In genomic region chr22:36134167-36134566, GRCh38 we compare ENCODE assay signal across 17 cellular contexts. TPM values are rescaled to one million over a fixed set of nuclear protein-coding genes. Genes with fewer than 3 reads are reported as not detected.
DNase-seq lines count a peak whose midpoint lies in the region; ATAC-seq and TF ChIP-seq lines count a peak whose summit lies in the region.
"Had no signal": no experiment of that assay in that cellular context is flagged by ENCODE, and none has a peak within 500 bp of the region (broad histone marks: within the 10 kb centered on the region; RNA-seq: fewer than 3 reads in every experiment).

No MANE protein-coding gene starts in this region.

- H3K36me3 Mint-ChIP-seq in activated CD8-positive, alpha-beta T cell treated with anti-CD3 and anti-CD28 coated beads for 36 hours (ENCODE audit: low read depth), result peaks cover under 1% of the 10 kb centered on the region
- H3K36me3 Mint-ChIP-seq in activated CD8-positive, alpha-beta T cell treated with anti-CD3 and anti-CD28 coated beads, Interleukin-2, amount 10 ng/mL, durations not matched to agents 7 days and 5 days (ENCODE audit: low read depth), result peaks cover under 1% of the 10 kb centered on the region

- H3K27ac Mint-ChIP-seq in activated CD8-positive, alpha-beta T cell treated with anti-CD3 and anti-CD28 coated beads for 36 hours, result peak overlapping the region; percentile 16
- H3K27ac Mint-ChIP-seq in activated CD8-positive, alpha-beta T cell treated with anti-CD3 and anti-CD28 coated beads, Interleukin-2, amount 10 ng/mL, durations not matched to agents 7 days and 5 days, result no peak overlapping the region

- H3K4me3 Mint-ChIP-seq in activated CD8-positive, alpha-beta T cell treated with anti-CD3 and anti-CD28 coated beads for 36 hours, result no peak overlapping the region
- no peak overlapping the region for H3K4me3 Mint-ChIP-seq in activated CD8-positive, alpha-beta T cell treated with anti-CD3 and anti-CD28 coated beads, Interleukin-2, amount 10 ng/mL, durations not matched to agents 7 days and 5 days
- H3K4me3 Mint-ChIP-seq: CD4-positive, alpha-beta memory T cell had no signal

- DNase-seq in activated CD8-positive, alpha-beta T cell treated with anti-CD3 and anti-CD28 coated beads for 36 hours, result peak; percentile 14
- DNase-seq in activated CD8-positive, alpha-beta T cell treated with anti-CD3 and anti-CD28 coated beads, Interleukin-2, amount 10 ng/mL, durations not matched to agents 7 days and 5 days, result no peak
- DNase-seq in AML-193 (lab: John Stamatoyannopoulos, UW), result peak; percentile 20 to 35
- peak; percentile 17 for DNase-seq in NB4 (ENCODE audit: low read depth)
- peak; percentile 13 for DNase-seq in middle frontal gyrus (ENCODE audit: extremely low spot score, low spot score)
- DNase-seq in hippocampal formation (lab: John Stamatoyannopoulos, UW), result no peak
- DNase-seq: CD4-positive, alpha-beta memory T cell; GF-D8; GM23248; NCI-H1048; NCI-H1694 treated with DMSO at 0.1 percent for 48 hours; NCI-H446; NCI-H748 treated with DMSO at 0.1 percent for 48 hours; PC-9 had no signal

- intact Hi-C loops in activated CD8-positive, alpha-beta T cell treated with anti-CD3 and anti-CD28 coated beads for 36 hours (cut with micrococcal nuclease), result no loop called here

- no peaks in the 10 kb centered on the region for H3K27me3 Mint-ChIP-seq in activated CD8-positive, alpha-beta T cell treated with anti-CD3 and anti-CD28 coated beads for 36 hours
- H3K27me3 Mint-ChIP-seq in activated CD8-positive, alpha-beta T cell treated with anti-CD3 and anti-CD28 coated beads, Interleukin-2, amount 10 ng/mL, durations not matched to agents 7 days and 5 days (ENCODE audit: low read depth), result peaks cover 6% of the 10 kb centered on the region
- H3K27me3 Mint-ChIP-seq: CD4-positive, alpha-beta memory T cell had no signal

- ATAC-seq in activated CD8-positive, alpha-beta T cell treated with anti-CD3 and anti-CD28 coated beads for 36 hours, result peak; percentile 67
- no peak for ATAC-seq in activated CD8-positive, alpha-beta T cell treated with anti-CD3 and anti-CD28 coated beads, Interleukin-2, amount 10 ng/mL, durations not matched to agents 7 days and 5 days
- no peak for ATAC-seq in GM18511 (IDR thresholded peaks at IDR 0.05; ENCODE audit: unreplicated experiment)
- no peak for ATAC-seq in HG03108 (IDR thresholded peaks at IDR 0.05; ENCODE audit: unreplicated experiment)
- ATAC-seq: A549 had no signal

- CTCF ChIA-PET in activated CD8-positive, alpha-beta T cell treated with anti-CD3 and anti-CD28 coated beads for 36 hours (lab: Charles Lee), result interaction anchor here (0.9 to 2.6 kb wide), 2 partner anchors 10 to 68 kb away, joined by 3 to 11 read pairs; no protein-coding TSS in a partner anchor
- CTCF ChIA-PET in activated CD8-positive, alpha-beta T cell treated with anti-CD3 and anti-CD28 coated beads, Interleukin-2, amount 10 ng/mL, durations not matched to agents 7 days and 5 days (lab: Charles Lee), result interaction anchor here (2.4 to 3.4 kb wide), 2 partner anchors 9 to 68 kb away, joined by 15 read pairs; no protein-coding TSS in a partner anchor

- no peak for TF ChIP-seq POLR2A in NB4 (IDR thresholded peaks at IDR 0.05; ENCODE audit: extremely low read depth, insufficient read length)

- TF ChIP-seq CTCF in activated CD8-positive, alpha-beta T cell treated with anti-CD3 and anti-CD28 coated beads for 36 hours (IDR thresholded peaks at IDR 0.05), result no peak
- TF ChIP-seq CTCF in NB4 (IDR thresholded peaks at IDR 0.05; ENCODE audit: low read depth, low read length), result no peak

- no peak overlapping the region for H3K4me3 ChIP-seq in NB4 (ENCODE audit: low read depth, low read length)
- H3K4me3 ChIP-seq: A549, GM23248, PC-9 had no signal

- POLR2A ChIA-PET in activated CD8-positive, alpha-beta T cell treated with anti-CD3 and anti-CD28 coated beads for 36 hours (lab: Charles Lee), result interaction anchor here (0.6 to 1.2 kb wide), 4 partner anchors 9 to 597 kb away, joined by 3 to 4 read pairs (median 4); no protein-coding TSS in a partner anchor
- POLR2A ChIA-PET in activated CD8-positive, alpha-beta T cell treated with anti-CD3 and anti-CD28 coated beads, Interleukin-2, amount 10 ng/mL, durations not matched to agents 7 days and 5 days (lab: Charles Lee), result no interaction called here

- no peaks in the 10 kb centered on the region for H3K9me3 Mint-ChIP-seq in activated CD8-positive, alpha-beta T cell treated with anti-CD3 and anti-CD28 coated beads for 36 hours
- H3K9me3 Mint-ChIP-seq in activated CD8-positive, alpha-beta T cell treated with anti-CD3 and anti-CD28 coated beads, Interleukin-2, amount 10 ng/mL, durations not matched to agents 7 days and 5 days (ENCODE audit: insufficient read depth), result no peaks in the 10 kb centered on the region
- H3K9me3 Mint-ChIP-seq: CD4-positive, alpha-beta memory T cell had no signal

- peaks cover 17% of the 10 kb centered on the region for H3K4me1 Mint-ChIP-seq in activated CD8-positive, alpha-beta T cell treated with anti-CD3 and anti-CD28 coated beads for 36 hours (ENCODE audit: low read depth)
- peaks cover 8% of the 10 kb centered on the region for H3K4me1 Mint-ChIP-seq in activated CD8-positive, alpha-beta T cell treated with anti-CD3 and anti-CD28 coated beads, Interleukin-2, amount 10 ng/mL, durations not matched to agents 7 days and 5 days (ENCODE audit: low read depth)

RNA-seq across cellular contexts. Expression of gene APOL3, which starts 26.4 kb away (rescaled TPM):
- 10 to 100 TPM; 44.5 to 46.7 TPM for total RNA-seq in activated CD8-positive, alpha-beta T cell treated with anti-CD3 and anti-CD28 coated beads for 36 hours
- total RNA-seq in activated CD8-positive, alpha-beta T cell treated with anti-CD3 and anti-CD28 coated beads, Interleukin-2, amount 10 ng/mL, durations not matched to agents 7 days and 5 days, result 10 to 100 TPM; 77.1 to 80.2 TPM

Comparison
In these comparisons a context has a peak if more than half of its experiments do, and no peak if none do; other contexts are left out.
1. DNase-seq: peak in activated CD8-positive, alpha-beta T cell treated with anti-CD3 and anti-CD28 coated beads for 36 hours (single experiment), AML-193 (2 of 2), NB4 (single experiment) and middle frontal gyrus (single experiment); none in activated CD8-positive, alpha-beta T cell treated with anti-CD3 and anti-CD28 coated beads, Interleukin-2, amount 10 ng/mL, durations not matched to agents 7 days and 5 days (single experiment) and hippocampal formation (0 of 2).